ENCODE assay signal across 10 cellular contexts in the genomic region with DNA sequence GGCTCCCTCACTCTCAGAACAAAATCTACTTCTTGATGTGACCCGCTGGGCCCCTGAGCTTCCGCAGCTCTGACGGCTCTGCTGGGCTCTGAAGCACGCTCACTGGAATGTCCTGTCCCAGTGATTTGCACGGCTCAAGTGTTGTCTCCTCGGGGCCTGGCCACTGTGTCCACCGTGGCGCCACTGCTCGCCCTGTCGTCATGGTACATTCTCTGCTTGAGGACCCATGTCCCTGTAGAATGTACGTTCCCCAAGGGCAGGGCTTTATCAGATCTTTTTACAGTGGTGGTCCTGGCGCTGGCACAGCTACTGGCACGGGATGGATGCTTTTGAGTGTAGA. TPM values are rescaled to one million over a fixed set of nuclear protein-coding genes. Genes with fewer than 3 reads are reported as not detected.
A peak's percentile ranks its signal among the peaks of the same experiment; 100 is the strongest.
DNase-seq lines count a peak whose midpoint lies in the region; ATAC-seq and TF ChIP-seq lines count a peak whose summit lies in the region.
"Had no signal": no experiment of that assay in that cellular context is flagged by ENCODE, and none has a peak within 500 bp of the region (broad histone marks: within the 10 kb centered on the region; RNA-seq: fewer than 3 reads in every experiment).

No MANE protein-coding gene starts in this region.

- H3K36me3 Mint-ChIP-seq in activated B cell treated with CpG ODN at 0.5 μM for 24 hours (ENCODE audit: low read depth) (peaks cover under 1% of the 10 kb centered on the region), natural killer cell (no peaks in the 10 kb centered on the region)
- peaks cover 10% of the 10 kb centered on the region for H3K36me3 Mint-ChIP-seq in effector memory CD8-positive, alpha-beta T cell (ENCODE audit: insufficient read depth)

- DNase-seq in activated B cell treated with CpG ODN at 0.5 μM for 24 hours = no peak
- DNase-seq in esophagus muscularis mucosa (ENCODE audit: extremely low spot score) = no peak
- no peak for DNase-seq in natural killer cell
- DNase-seq in thyroid gland = peak; percentile 97
- DNase-seq in effector memory CD8-positive, alpha-beta T cell = no peak
- DNase-seq in AML-193 (lab: John Stamatoyannopoulos, UW) = no peak
- DNase-seq: NCI-H1930, OCI-M1 had no signal

- TF ChIP-seq CTCF in activated B cell treated with CpG ODN at 0.5 μM for 24 hours (IDR thresholded peaks at IDR 0.05) = no peak
- TF ChIP-seq CTCF in esophagus muscularis mucosa (IDR thresholded peaks at IDR 0.05) = no peak
- no peak for TF ChIP-seq CTCF in natural killer cell (IDR thresholded peaks at IDR 0.05)
- TF ChIP-seq CTCF in thyroid gland (IDR thresholded peaks at IDR 0.05) = no peak

- intact Hi-C loops in activated B cell treated with CpG ODN at 0.5 μM for 24 hours (cut with micrococcal nuclease) = no loop called here
- intact Hi-C loops in esophagus muscularis mucosa (cut with DNase I) = no loop called here
- intact Hi-C loops in natural killer cell (cut with micrococcal nuclease) = no loop called here
- intact Hi-C loops in thyroid gland (cut with DNase I) = no loop called here

- peak; percentile 35 for TF ChIP-seq EP300 in esophagus muscularis mucosa (IDR thresholded peaks at IDR 0.05)

- POLR2A ChIA-PET in activated B cell treated with CpG ODN at 0.5 μM for 24 hours (lab: Charles Lee) = no interaction called here

- no peak for TF ChIP-seq POLR2A in esophagus muscularis mucosa (IDR thresholded peaks at IDR 0.05; ENCODE audit: low read depth)
- TF ChIP-seq POLR2A in thyroid gland (IDR thresholded peaks at IDR 0.05) = peak in 1 of 2 donors; percentile 67

- H3K9me3 Mint-ChIP-seq in activated B cell treated with CpG ODN at 0.5 μM for 24 hours (no peaks in the 10 kb centered on the region), natural killer cell (no peaks in the 10 kb centered on the region)
- no peaks in the 10 kb centered on the region for H3K9me3 Mint-ChIP-seq in effector memory CD8-positive, alpha-beta T cell

- ATAC-seq in activated B cell treated with CpG ODN at 0.5 μM for 24 hours (ENCODE audit: low read depth) (no peak), natural killer cell (no peak), GM18867 (IDR thresholded peaks at IDR 0.05; ENCODE audit: unreplicated experiment) (no peak)
- no peak for ATAC-seq in effector memory CD8-positive, alpha-beta T cell (replicated peaks)

- H3K4me3 Mint-ChIP-seq in activated B cell treated with CpG ODN at 0.5 μM for 24 hours = peak overlapping the region; percentile 79
- peak overlapping the region; percentile 83 for H3K4me3 Mint-ChIP-seq in natural killer cell
- H3K4me3 Mint-ChIP-seq in effector memory CD8-positive, alpha-beta T cell = no peak overlapping the region

- H3K4me1 Mint-ChIP-seq in activated B cell treated with CpG ODN at 0.5 μM for 24 hours = peaks cover 36% of the 10 kb centered on the region
- peaks cover 20 to 41% of the 10 kb centered on the region in 2 donors for H3K4me1 Mint-ChIP-seq in natural killer cell
- peaks cover 10 to 33% of the 10 kb centered on the region in 2 donors for H3K4me1 Mint-ChIP-seq in effector memory CD8-positive, alpha-beta T cell (ENCODE audit: low read depth in 2 of 2)

- 38% methylated on average over 13 of the region's 13 CpGs for whole genome bisulfite sequencing in esophagus muscularis mucosa
- WGBS in thyroid gland, 2 donors = 8 to 22% methylated on average over 9 to 13 of the region's 13 CpGs

- H3K4me3 ChIP-seq in esophagus muscularis mucosa (peak overlapping the region; percentile 21 to 50 (median 38)), thyroid gland (replicated peaks in 1 of 3) (no peak overlapping the region)
- H3K4me3 ChIP-seq: GM12878 had no signal

- H3K9me3 ChIP-seq in esophagus muscularis mucosa = no peaks in the 10 kb centered on the region
- no peaks in the 10 kb centered on the region for H3K9me3 ChIP-seq in thyroid gland

- H3K27me3 Mint-ChIP-seq in activated B cell treated with CpG ODN at 0.5 μM for 24 hours (no peaks in the 10 kb centered on the region), natural killer cell (ENCODE audit: low read depth in 2 of 2) (no peaks in the 10 kb centered on the region)
- no peaks in the 10 kb centered on the region for H3K27me3 Mint-ChIP-seq in effector memory CD8-positive, alpha-beta T cell

- peaks cover 0 to 4% (median 0%) of the 10 kb centered on the region in 4 donors for H3K27me3 ChIP-seq in esophagus muscularis mucosa
- no peaks in the 10 kb centered on the region for H3K27me3 ChIP-seq in thyroid gland

- H3K36me3 ChIP-seq in esophagus muscularis mucosa = no peaks in the 10 kb centered on the region
- H3K36me3 ChIP-seq in thyroid gland = no peaks in the 10 kb centered on the region

- H3K27ac Mint-ChIP-seq in activated B cell treated with CpG ODN at 0.5 μM for 24 hours (no peak overlapping the region), natural killer cell (peak overlapping the region; percentile 36 to 86)
- peak overlapping the region in 1 of 2 donors; percentile 78 for H3K27ac Mint-ChIP-seq in effector memory CD8-positive, alpha-beta T cell

- H3K27ac ChIP-seq in esophagus muscularis mucosa (replicated peaks in 1 of 4) (peak overlapping the region; percentile 83 to 88 (median 85)), thyroid gland (peak overlapping the region; percentile 95 to 96 (median 96))

- H3K4me1 ChIP-seq in esophagus muscularis mucosa (peaks cover 53 to 92% (median 86%) of the 10 kb centered on the region in 4 donors), thyroid gland (peaks cover 57 to 89% of the 10 kb centered on the region in 2 donors)

- CTCF ChIA-PET in activated B cell treated with CpG ODN at 0.5 μM for 24 hours (lab: Charles Lee) = no interaction called here

RNA-seq across cellular contexts. Expression of gene KLHL26, which starts 12.1 kb away (rescaled TPM):
- 10.9 and 11.3 TPM in 2 replicates for total RNA-seq in activated B cell treated with CpG ODN at 0.5 μM for 24 hours
- total RNA-seq in esophagus muscularis mucosa = 10 to 100 TPM in 2 of 4 donors, 1 to 10 TPM in 2; 9.1 to 19.0 (median 13.5) TPM
- total RNA-seq in natural killer cell = 10 to 100 TPM in 1 of 3 donors, 1 to 10 TPM in 2; 8.0 to 11.5 (median 9.6) TPM
- total RNA-seq in thyroid gland = 10 to 100 TPM; 13.4 to 20.2 (median 15.9) TPM

RNA-seq across cellular contexts. Expression of gene CRTC1, which starts 34.5 kb away (rescaled TPM):
- total RNA-seq in activated B cell treated with CpG ODN at 0.5 μM for 24 hours (13.1 and 15.5 TPM in 2 replicates), esophagus muscularis mucosa (10 to 100 TPM in 1 of 4 donors, 1 to 10 TPM in 3; 5.3 to 10.1 (median 6.6) TPM), natural killer cell (10 to 100 TPM; 14.1 to 17.0 (median 14.3) TPM), thyroid gland (10 to 100 TPM; 12.3 to 15.9 (median 13.1) TPM)

RNA-seq across cellular contexts. Expression of gene TMEM59L, which starts 36.3 kb away (rescaled TPM):
- total RNA-seq in activated B cell treated with CpG ODN at 0.5 μM for 24 hours (0.64 TPM in 1 of 2 replicates, not detected in the other), esophagus muscularis mucosa (1 to 10 TPM; 2.4 to 3.6 (median 2.8) TPM), natural killer cell (not detected), thyroid gland (1 to 10 TPM; 1.3 to 3.1 (median 2.3) TPM)

RNA-seq across cellular contexts. Expression of gene CRLF1, which starts 42.3 kb away (rescaled TPM):
- not detected in 2 replicates for total RNA-seq in activated B cell treated with CpG ODN at 0.5 μM for 24 hours
- 100 to 1,000 TPM in 1 of 4 donors, 10 to 100 TPM in 3; 41.5 to 153 (median 59.6) TPM for total RNA-seq in esophagus muscularis mucosa
- total RNA-seq in natural killer cell = not detected
- 100 to 1,000 TPM in 2 of 4 donors, 10 to 100 TPM in 2; 87.2 to 140 (median 101) TPM for total RNA-seq in thyroid gland

Comparison
In these comparisons a context has a peak if more than half of its experiments do, and no peak if none do; other contexts are left out.
1. DNase-seq: peak in thyroid gland (2 of 2); none in activated B cell treated with CpG ODN at 0.5 μM for 24 hours (single experiment), esophagus muscularis mucosa (single experiment), natural killer cell (single experiment), effector memory CD8-positive, alpha-beta T cell (0 of 3) and AML-193 (0 of 2).
2. H3K4me3 Mint-ChIP-seq: peak in activated B cell treated with CpG ODN at 0.5 μM for 24 hours (single experiment) and natural killer cell (single experiment); none in effector memory CD8-positive, alpha-beta T cell (0 of 2).
3. H3K4me3 ChIP-seq: peak in esophagus muscularis mucosa (4 of 4); none in thyroid gland (0 of 3).